In genomic region chr6:124997196-124997875, GRCh38 we compare ENCODE assay signal across 32 cellular contexts. TPM values are rescaled to one million over a fixed set of nuclear protein-coding genes. Genes with fewer than 3 reads are reported as not detected.
"Had no signal": no experiment of that assay in that cellular context is flagged by ENCODE, and none has a peak within 500 bp of the region (broad histone marks: within the 10 kb centered on the region; RNA-seq: fewer than 3 reads in every experiment).

No MANE protein-coding gene starts in this region.

- DNase-seq: activated B cell treated with CpG ODN at 0.5 μM for 24 hours; activated CD4-positive, alpha-beta memory T cell treated with anti-CD3 and anti-CD28 coated beads for 36 hours; activated CD4-positive, alpha-beta T cell treated with anti-CD3 and anti-CD28 coated beads for 4 hours; activated CD4-positive, alpha-beta T cell treated with anti-CD3 and anti-CD28 coated beads, Interleukin-2, amount 50 U/mL, for 1 hour; activated CD4-positive, CD25-positive, alpha-beta regulatory T cell treated with anti-CD3 and anti-CD28 coated beads, Interleukin-2, amount 50 U/mL, for 72 hours; activated CD8-positive, alpha-beta memory T cell treated with anti-CD3 and anti-CD28 coated beads, Interleukin-2, amount 50 U/mL, for 4 hours; activated effector memory CD4-positive, alpha-beta T cell treated with Interleukin-2 at 50 U/mL for 16 hours; activated naive CD4-positive, alpha-beta T cell treated with anti-CD3 and anti-CD28 coated beads, Interleukin-2, amount 10 ng/mL, durations not matched to agents 7 days and 5 days; activated naive CD8-positive, alpha-beta T cell treated with anti-CD3 and anti-CD28 coated beads, Interleukin-2, amount 50 U/mL, for 24 hours; activated T-cell treated with anti-CD3 and anti-CD28 coated beads, Interleukin-2, amount 50 U/mL, for 48 hours; anterior cingulate cortex; caudate nucleus; Kasumi-1; MG63; NCI-H1092; NCI-H1436 treated with DMSO at 0.1 percent for 48 hours; NCI-H1694 treated with DMSO at 0.1 percent for 48 hours; NCI-H2029; NCI-H2171; NCI-H510A; NCI-H526; NCI-H748 treated with DMSO at 0.1 percent for 48 hours; OCI-M1; Right ventricle myocardium superior; SW 1271; T-helper 1 cell; T-helper 2 cell; T-helper 9 cell had no signal

- H3K36me3 ChIP-seq: MG63 had no signal

- H3K9me3 ChIP-seq: MG63 had no signal

- H3K27ac ChIP-seq: VCaP had no signal

- H3K27me3 ChIP-seq: MG63 had no signal

- FAIRE-seq: bronchial epithelial cell had no signal

- H3K36me3 Mint-ChIP-seq: activated CD4-positive, alpha-beta memory T cell treated with anti-CD3 and anti-CD28 coated beads for 36 hours; activated naive CD4-positive, alpha-beta T cell treated with anti-CD3 and anti-CD28 coated beads, Interleukin-2, amount 10 ng/mL, durations not matched to agents 7 days and 5 days; activated naive CD8-positive, alpha-beta T cell had no signal

- H3K4me1 Mint-ChIP-seq: activated B cell treated with CpG ODN at 0.5 μM for 24 hours; activated naive CD4-positive, alpha-beta T cell treated with anti-CD3 and anti-CD28 coated beads, Interleukin-2, amount 10 ng/mL, durations not matched to agents 7 days and 5 days; activated naive CD8-positive, alpha-beta T cell treated with anti-CD3 and anti-CD28 coated beads, Interleukin-2, amount 50 U/mL, for 24 hours had no signal

- H3K27ac Mint-ChIP-seq: activated B cell treated with CpG ODN at 0.5 μM for 24 hours; activated CD4-positive, alpha-beta memory T cell treated with anti-CD3 and anti-CD28 coated beads for 36 hours; activated naive CD4-positive, alpha-beta T cell treated with anti-CD3 and anti-CD28 coated beads, Interleukin-2, amount 10 ng/mL, durations not matched to agents 7 days and 5 days; activated naive CD8-positive, alpha-beta T cell; activated naive CD8-positive, alpha-beta T cell treated with anti-CD3 and anti-CD28 coated beads, Interleukin-2, amount 50 U/mL, for 24 hours had no signal

- H3K4me3 Mint-ChIP-seq: activated B cell treated with CpG ODN at 0.5 μM for 24 hours; activated CD4-positive, alpha-beta memory T cell treated with anti-CD3 and anti-CD28 coated beads for 36 hours; activated naive CD4-positive, alpha-beta T cell treated with anti-CD3 and anti-CD28 coated beads, Interleukin-2, amount 10 ng/mL, durations not matched to agents 7 days and 5 days; activated naive CD8-positive, alpha-beta T cell; activated naive CD8-positive, alpha-beta T cell treated with anti-CD3 and anti-CD28 coated beads, Interleukin-2, amount 50 U/mL, for 24 hours; brain had no signal

- H3K4me3 ChIP-seq: MG63 had no signal

- H3K27me3 Mint-ChIP-seq: activated B cell treated with CpG ODN at 0.5 μM for 24 hours; activated CD4-positive, alpha-beta memory T cell treated with anti-CD3 and anti-CD28 coated beads for 36 hours; activated naive CD4-positive, alpha-beta T cell treated with anti-CD3 and anti-CD28 coated beads, Interleukin-2, amount 10 ng/mL, durations not matched to agents 7 days and 5 days; activated naive CD8-positive, alpha-beta T cell; activated naive CD8-positive, alpha-beta T cell treated with anti-CD3 and anti-CD28 coated beads, Interleukin-2, amount 50 U/mL, for 24 hours; brain had no signal

- H3K9me3 Mint-ChIP-seq: activated B cell treated with CpG ODN at 0.5 μM for 24 hours; activated CD4-positive, alpha-beta memory T cell treated with anti-CD3 and anti-CD28 coated beads for 36 hours; activated naive CD4-positive, alpha-beta T cell treated with anti-CD3 and anti-CD28 coated beads, Interleukin-2, amount 10 ng/mL, durations not matched to agents 7 days and 5 days; activated naive CD8-positive, alpha-beta T cell treated with anti-CD3 and anti-CD28 coated beads, Interleukin-2, amount 50 U/mL, for 24 hours; brain had no signal

- ATAC-seq: activated naive CD8-positive, alpha-beta T cell treated with anti-CD3 and anti-CD28 coated beads, Interleukin-2, amount 50 U/mL, for 24 hours had no signal

RNA-seq across cellular contexts. Expression of gene RNF217, which starts 35.1 kb away (rescaled TPM):
- total RNA-seq: activated B cell treated with CpG ODN at 0.5 μM for 24 hours had no signal
